Comparison of ENCODE assay signal across 18 cellular contexts in genomic region chr3:140470962-140471361, GRCh38.
DNase-seq lines count a peak whose midpoint lies in the region; ATAC-seq and TF ChIP-seq lines count a peak whose summit lies in the region.
"Had no signal": no experiment of that assay in that cellular context is flagged by ENCODE, and none has a peak within 500 bp of the region (broad histone marks: within the 10 kb centered on the region; RNA-seq: fewer than 3 reads in every experiment).

No MANE protein-coding gene starts in this region.

- TF ChIP-seq CTCF in foreskin keratinocyte (conservative IDR thresholded peaks at IDR 0.05) = no peak

- ATAC-seq in foreskin keratinocyte = peak; percentile 41
- ATAC-seq in GM18502 (IDR thresholded peaks at IDR 0.05; ENCODE audit: poor library complexity, unreplicated experiment) = no peak
- no peak for ATAC-seq in GM19463 (IDR thresholded peaks at IDR 0.05; ENCODE audit: unreplicated experiment)
- ATAC-seq: gastrocnemius medialis, right lobe of liver had no signal

- H3K27me3 ChIP-seq in foreskin keratinocyte = peaks cover 5% of the 10 kb centered on the region
- H3K27me3 ChIP-seq: gastrocnemius medialis, right lobe of liver, vagina had no signal

- DNase-seq in A172 (ENCODE audit: low spot score) (peak; percentile 44), HT1080 (ENCODE audit: low read depth) (peak; percentile 62), T1000 (lab: John Stamatoyannopoulos, UW) (peak; percentile 44), foreskin keratinocyte (peak in 1 of 2 donors; percentile 30), GOT3 (lab: John Stamatoyannopoulos, UW) (no peak), GM03348 (ENCODE audit: low spot score) (no peak)
- DNase-seq: activated CD4-positive, alpha-beta T cell treated with anti-CD3 and anti-CD28 coated beads, Interleukin-2, amount 50 U/mL, for 1 hour; activated CD8-positive, alpha-beta memory T cell treated with anti-CD3 and anti-CD28 coated beads, Interleukin-2, amount 50 U/mL, for 4 hours; activated naive CD8-positive, alpha-beta T cell treated with anti-CD3 and anti-CD28 coated beads for 36 hours; C1 segment of cervical spinal cord; gastrocnemius medialis; NCI-H1417 treated with DMSO at 0.1 percent for 48 hours; right lobe of liver; stimulated activated naive CD4-positive, alpha-beta T cell treated with Interleukin-2 at 50 U/mL for 16 hours had no signal

- no peaks in the 10 kb centered on the region for H3K4me1 ChIP-seq in foreskin keratinocyte
- H3K4me1 ChIP-seq: gastrocnemius medialis, parathyroid adenoma, right lobe of liver, vagina had no signal

- H3K27ac ChIP-seq in foreskin keratinocyte = no peak overlapping the region
- H3K27ac ChIP-seq: gastrocnemius medialis, parathyroid adenoma, right lobe of liver, vagina had no signal

Comparison
In these comparisons a context has a peak if more than half of its experiments do, and no peak if none do; other contexts are left out.
1. DNase-seq: peak in A172 (single experiment), HT1080 (single experiment) and T1000 (single experiment); none in GOT3 (single experiment) and GM03348 (single experiment).